ENCODE assay signal across 8 cellular contexts in genomic region chr20:25511183-25511582, GRCh38.
"Had no signal": no experiment of that assay in that cellular context is flagged by ENCODE, and none has a peak within 500 bp of the region (broad histone marks: within the 10 kb centered on the region; RNA-seq: fewer than 3 reads in every experiment).

No MANE protein-coding gene starts in this region.

- ATAC-seq: HCT116, K562 had no signal

- H3K4me1 ChIP-seq: HAP-1 had no signal

- H3K4me3 ChIP-seq: GM23248, HAP-1, K562 had no signal

- DNase-seq: GM23248, GOT3, H7, HFFc6, IMR-90 had no signal

- H3K9ac ChIP-seq: GM23248 had no signal

- H3K27ac Mint-ChIP-seq: HFFc6 had no signal

- H3K27ac ChIP-seq: GM23248 had no signal

- H3K4me3 Mint-ChIP-seq: HFFc6 had no signal
